Comparison of ENCODE assay signal across 13 cellular contexts in genomic region chr16:88619859-88620655, GRCh38. TPM values are rescaled to one million over a fixed set of nuclear protein-coding genes. Genes with fewer than 3 reads are reported as not detected.
DNase-seq lines count a peak whose midpoint lies in the region; ATAC-seq and TF ChIP-seq lines count a peak whose summit lies in the region.
"Had no signal": no experiment of that assay in that cellular context is flagged by ENCODE, and none has a peak within 500 bp of the region (broad histone marks: within the 10 kb centered on the region; RNA-seq: fewer than 3 reads in every experiment).

No MANE protein-coding gene starts in this region.

- CTCF ChIA-PET in activated naive CD4-positive, alpha-beta T cell treated with anti-CD3 and anti-CD28 coated beads for 36 hours (lab: Charles Lee), result no interaction called here

- WGBS in transverse colon (ENCODE audit: low coverage in 1 of 2), 2 donors, result 72 to 90% methylated on average over 6 to 11 of the region's 11 CpGs

- H3K4me3 Mint-ChIP-seq in activated naive CD4-positive, alpha-beta T cell treated with anti-CD3 and anti-CD28 coated beads for 36 hours, result no peak overlapping the region
- peak overlapping the region; percentile 9 for H3K4me3 Mint-ChIP-seq in activated T-helper 1 cell treated with anti-CD3 and anti-CD28 coated beads, Interleukin-12 subunit alpha, Interleukin-12 subunit beta, Interleukin-2, Interleukin-4 antibody, amounts not matched to agents 30 ng/mL and 10 ng/mL and 1 ng/mL, durations not matched to agents 14 hours and 24 hours and 36 hours

- intact Hi-C loops in activated naive CD4-positive, alpha-beta T cell treated with anti-CD3 and anti-CD28 coated beads for 36 hours (cut with micrococcal nuclease), result no loop called here
- intact Hi-C loops in activated T-helper 1 cell treated with anti-CD3 and anti-CD28 coated beads, Interleukin-12 subunit alpha, Interleukin-12 subunit beta, Interleukin-2, Interleukin-4 antibody, amounts not matched to agents 30 ng/mL and 10 ng/mL and 1 ng/mL, durations not matched to agents 14 hours and 24 hours and 36 hours (cut with micrococcal nuclease), result no loop called here
- intact Hi-C loops in left colon (cut with DNase I, micrococcal nuclease) (no loop called here), transverse colon (cut with DNase I; ENCODE audit: low total_unique reads) (no loop called here), head of caudate nucleus (cut with DNase I) (no loop called here)

- peaks cover 14 to 44% (median 29%) of the 10 kb centered on the region in 4 donors for H3K4me1 ChIP-seq in transverse colon

- peaks cover 0 to 27% (median 11%) of the 10 kb centered on the region in 4 donors for H3K36me3 ChIP-seq in transverse colon

- TF ChIP-seq CTCF in transverse colon (IDR thresholded peaks at IDR 0.05), result no peak

- no peak for TF ChIP-seq POLR2A in transverse colon (IDR thresholded peaks at IDR 0.05)

- DNase-seq in activated naive CD4-positive, alpha-beta T cell treated with anti-CD3 and anti-CD28 coated beads for 36 hours, result no peak
- no peak for DNase-seq in activated naive CD4-positive, alpha-beta T cell (lab: John Stamatoyannopoulos, UW)
- peak; percentile 47 for DNase-seq in activated T-helper 1 cell treated with anti-CD3 and anti-CD28 coated beads, Interleukin-12 subunit alpha, Interleukin-12 subunit beta, Interleukin-2, Interleukin-4 antibody, amounts not matched to agents 30 ng/mL and 10 ng/mL and 1 ng/mL, durations not matched to agents 14 hours and 24 hours and 36 hours (ENCODE audit: low spot score)
- DNase-seq in left colon (no peak), transverse colon (peak; percentile 47), NOMO-1 treated with dmso at 0.1 percent for 144 hours (lab: John Stamatoyannopoulos, UW; ENCODE audit: unreplicated experiment) (no peak), DMS153 treated with DMSO at 0.1 percent for 48 hours (lab: John Stamatoyannopoulos, UW; ENCODE audit: unreplicated experiment) (no peak), head of caudate nucleus (no peak)
- DNase-seq: dermis blood vessel endothelial cell, NCI-H226 had no signal

- peak; percentile 18 for TF ChIP-seq EP300 in transverse colon (IDR thresholded peaks at IDR 0.05; ENCODE audit: low read depth)

- no peaks in the 10 kb centered on the region for H3K9me3 ChIP-seq in transverse colon
- H3K9me3 ChIP-seq: suprapubic skin had no signal

- peak overlapping the region; percentile 5 for H3K27ac Mint-ChIP-seq in activated naive CD4-positive, alpha-beta T cell treated with anti-CD3 and anti-CD28 coated beads for 36 hours
- peak overlapping the region; percentile 81 for H3K27ac Mint-ChIP-seq in activated T-helper 1 cell treated with anti-CD3 and anti-CD28 coated beads, Interleukin-12 subunit alpha, Interleukin-12 subunit beta, Interleukin-2, Interleukin-4 antibody, amounts not matched to agents 30 ng/mL and 10 ng/mL and 1 ng/mL, durations not matched to agents 14 hours and 24 hours and 36 hours

- H3K9me3 Mint-ChIP-seq in activated naive CD4-positive, alpha-beta T cell treated with anti-CD3 and anti-CD28 coated beads for 36 hours, result no peaks in the 10 kb centered on the region
- no peaks in the 10 kb centered on the region for H3K9me3 Mint-ChIP-seq in activated T-helper 1 cell treated with anti-CD3 and anti-CD28 coated beads, Interleukin-12 subunit alpha, Interleukin-12 subunit beta, Interleukin-2, Interleukin-4 antibody, amounts not matched to agents 30 ng/mL and 10 ng/mL and 1 ng/mL, durations not matched to agents 14 hours and 24 hours and 36 hours

- H3K27me3 Mint-ChIP-seq in activated naive CD4-positive, alpha-beta T cell treated with anti-CD3 and anti-CD28 coated beads for 36 hours (ENCODE audit: low read depth), result no peaks in the 10 kb centered on the region
- no peaks in the 10 kb centered on the region for H3K27me3 Mint-ChIP-seq in activated T-helper 1 cell treated with anti-CD3 and anti-CD28 coated beads, Interleukin-12 subunit alpha, Interleukin-12 subunit beta, Interleukin-2, Interleukin-4 antibody, amounts not matched to agents 30 ng/mL and 10 ng/mL and 1 ng/mL, durations not matched to agents 14 hours and 24 hours and 36 hours (ENCODE audit: insufficient read depth)
- H3K27me3 Mint-ChIP-seq: progenitor cell of endocrine pancreas had no signal

- in situ Hi-C loops in transverse colon (cut with MboI; ENCODE audit: low pct_ligation_motif_present in 1 of 4, low pct_unique_long_range_greater_than_20kb in 1 of 4, low sequenced_read_pairs in 3 of 4), result no loop called here

- no peaks in the 10 kb centered on the region for H3K27me3 ChIP-seq in transverse colon
- H3K27me3 ChIP-seq: suprapubic skin had no signal

- H3K4me1 Mint-ChIP-seq in activated naive CD4-positive, alpha-beta T cell treated with anti-CD3 and anti-CD28 coated beads for 36 hours (ENCODE audit: low read depth), result peaks cover 10% of the 10 kb centered on the region
- H3K4me1 Mint-ChIP-seq in activated T-helper 1 cell treated with anti-CD3 and anti-CD28 coated beads, Interleukin-12 subunit alpha, Interleukin-12 subunit beta, Interleukin-2, Interleukin-4 antibody, amounts not matched to agents 30 ng/mL and 10 ng/mL and 1 ng/mL, durations not matched to agents 14 hours and 24 hours and 36 hours (ENCODE audit: low read depth), result peaks cover 33% of the 10 kb centered on the region

- H3K27ac ChIP-seq in transverse colon, result peak overlapping the region; percentile 4 to 36 (median 25)
- H3K27ac ChIP-seq: suprapubic skin had no signal

- ATAC-seq in left colon, result peak; percentile 20

- peaks cover 13% of the 10 kb centered on the region for H3K36me3 Mint-ChIP-seq in activated naive CD4-positive, alpha-beta T cell treated with anti-CD3 and anti-CD28 coated beads for 36 hours (ENCODE audit: low read depth)
- peaks cover 12% of the 10 kb centered on the region for H3K36me3 Mint-ChIP-seq in activated T-helper 1 cell treated with anti-CD3 and anti-CD28 coated beads, Interleukin-12 subunit alpha, Interleukin-12 subunit beta, Interleukin-2, Interleukin-4 antibody, amounts not matched to agents 30 ng/mL and 10 ng/mL and 1 ng/mL, durations not matched to agents 14 hours and 24 hours and 36 hours (ENCODE audit: low read depth)

- H3K4me3 ChIP-seq in transverse colon, result no peak overlapping the region
- H3K4me3 ChIP-seq: suprapubic skin had no signal

RNA-seq across cellular contexts. Expression of gene IL17C, which starts 18.3 kb away (rescaled TPM):
- total RNA-seq in activated naive CD4-positive, alpha-beta T cell treated with anti-CD3 and anti-CD28 coated beads for 36 hours, result not detected
- not detected in 2 replicates for total RNA-seq in activated T-helper 1 cell treated with anti-CD3 and anti-CD28 coated beads, Interleukin-12 subunit alpha, Interleukin-12 subunit beta, Interleukin-2, Interleukin-4 antibody, amounts not matched to agents 30 ng/mL and 10 ng/mL and 1 ng/mL, durations not matched to agents 14 hours and 24 hours and 36 hours
- total RNA-seq in left colon (not detected), transverse colon (not detected)
- total RNA-seq: dermis blood vessel endothelial cell; suprapubic skin; T-helper 1 cell treated with Interleukin-12 subunit alpha and Interleukin-12 subunit beta and Interleukin-4 antibody, amounts not matched to agents 30 ng/mL and 1 ng/mL, for 36 hours had no signal

RNA-seq across cellular contexts. Expression of gene CYBA, which starts 30.8 kb away (rescaled TPM):
- 100 to 1,000 TPM; 167 to 180 TPM for total RNA-seq in activated naive CD4-positive, alpha-beta T cell treated with anti-CD3 and anti-CD28 coated beads for 36 hours
- total RNA-seq in activated T-helper 1 cell treated with anti-CD3 and anti-CD28 coated beads, Interleukin-12 subunit alpha, Interleukin-12 subunit beta, Interleukin-2, Interleukin-4 antibody, amounts not matched to agents 30 ng/mL and 10 ng/mL and 1 ng/mL, durations not matched to agents 14 hours and 24 hours and 36 hours, result 218 and 219 TPM in 2 replicates
- total RNA-seq in left colon (100 to 1,000 TPM; 277 to 382 TPM), transverse colon (100 to 1,000 TPM; 258 to 306 (median 291) TPM)

RNA-seq across cellular contexts. Expression of gene MVD, which starts 42.8 kb away (rescaled TPM):
- total RNA-seq in activated naive CD4-positive, alpha-beta T cell treated with anti-CD3 and anti-CD28 coated beads for 36 hours, result 10 to 100 TPM; 90.5 to 96.8 TPM
- total RNA-seq in activated T-helper 1 cell treated with anti-CD3 and anti-CD28 coated beads, Interleukin-12 subunit alpha, Interleukin-12 subunit beta, Interleukin-2, Interleukin-4 antibody, amounts not matched to agents 30 ng/mL and 10 ng/mL and 1 ng/mL, durations not matched to agents 14 hours and 24 hours and 36 hours, result 88.8 and 90.0 TPM in 2 replicates
- total RNA-seq in left colon, result 100 to 1,000 TPM in 1 of 2 donors, 10 to 100 TPM in 1; 74.3 to 191 TPM
- total RNA-seq in transverse colon, result 10 to 100 TPM; 20.5 to 75.6 (median 47.3) TPM

RNA-seq across cellular contexts. Expression of gene ZC3H18, which starts 49.9 kb away (rescaled TPM):
- 10 to 100 TPM; 55.8 to 58.5 TPM for total RNA-seq in activated naive CD4-positive, alpha-beta T cell treated with anti-CD3 and anti-CD28 coated beads for 36 hours
- total RNA-seq in activated T-helper 1 cell treated with anti-CD3 and anti-CD28 coated beads, Interleukin-12 subunit alpha, Interleukin-12 subunit beta, Interleukin-2, Interleukin-4 antibody, amounts not matched to agents 30 ng/mL and 10 ng/mL and 1 ng/mL, durations not matched to agents 14 hours and 24 hours and 36 hours, result 115 and 116 TPM in 2 replicates
- total RNA-seq in left colon (10 to 100 TPM; 32.6 to 43.7 TPM), transverse colon (10 to 100 TPM; 17.9 to 50.5 (median 25.5) TPM)

Comparison
In these comparisons a context has a peak if more than half of its experiments do, and no peak if none do; other contexts are left out.
1. DNase-seq: peak in activated T-helper 1 cell treated with anti-CD3 and anti-CD28 coated beads, Interleukin-12 subunit alpha, Interleukin-12 subunit beta, Interleukin-2, Interleukin-4 antibody, amounts not matched to agents 30 ng/mL and 10 ng/mL and 1 ng/mL, durations not matched to agents 14 hours and 24 hours and 36 hours (single experiment) and transverse colon (single experiment); none in activated naive CD4-positive, alpha-beta T cell treated with anti-CD3 and anti-CD28 coated beads for 36 hours (single experiment), activated naive CD4-positive, alpha-beta T cell (0 of 4), left colon (0 of 2), NOMO-1 treated with dmso at 0.1 percent for 144 hours (single experiment), DMS153 treated with DMSO at 0.1 percent for 48 hours (single experiment) and head of caudate nucleus (0 of 42).